ENCODE assay signal across 24 cellular contexts in the genomic region with DNA sequence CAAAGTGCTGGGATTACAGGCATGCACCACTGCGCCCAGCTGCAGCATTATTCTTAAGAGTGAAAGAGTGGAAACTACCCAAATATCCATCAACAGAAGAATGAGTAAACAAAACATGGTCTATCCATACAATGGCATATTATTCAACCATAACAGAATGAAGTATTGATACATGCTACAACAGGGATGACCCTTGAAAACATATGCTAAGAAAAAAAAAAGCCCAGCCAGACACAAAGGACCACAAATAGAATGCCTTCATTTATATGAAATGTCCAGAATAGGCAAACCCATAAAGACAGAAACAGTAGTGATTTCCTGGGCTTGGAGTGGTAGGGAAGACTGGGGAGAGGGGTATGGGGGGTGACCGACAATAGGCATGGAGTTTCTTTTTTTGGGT. TPM values are rescaled to one million over a fixed set of nuclear protein-coding genes. Genes with fewer than 3 reads are reported as not detected.
"Had no signal": no experiment of that assay in that cellular context is flagged by ENCODE, and none has a peak within 500 bp of the region (broad histone marks: within the 10 kb centered on the region; RNA-seq: fewer than 3 reads in every experiment).

No MANE protein-coding gene starts in this region.

- H3K4me3 Mint-ChIP-seq: activated CD4-positive, alpha-beta T cell treated with anti-CD3 and anti-CD28 coated beads, Interleukin-2, amount 10 ng/mL, durations not matched to agents 24 days and 14 days; activated CD8-positive, alpha-beta T cell treated with anti-CD3 and anti-CD28 coated beads for 36 hours; activated T-cell treated with anti-CD3 and anti-CD28 coated beads, Interleukin-2, amount 50 U/mL, for 24 hours had no signal

- H3K4me1 Mint-ChIP-seq: activated CD4-positive, alpha-beta T cell treated with anti-CD3 and anti-CD28 coated beads, Interleukin-2, amount 10 ng/mL, durations not matched to agents 24 days and 14 days had no signal

- H3K27ac ChIP-seq: adrenal gland, body of pancreas, breast epithelium, KMS-11, SJCRH30, SK-N-MC had no signal

- H3K9me3 ChIP-seq: adrenal gland, body of pancreas, breast epithelium, SJCRH30 had no signal

- H3K9ac ChIP-seq: KMS-11 had no signal

- H3K9me3 Mint-ChIP-seq: activated CD8-positive, alpha-beta T cell treated with anti-CD3 and anti-CD28 coated beads for 36 hours had no signal

- H3K4me3 ChIP-seq: adrenal gland, body of pancreas, breast epithelium, SJCRH30, SK-N-MC had no signal

- ATAC-seq: activated CD8-positive, alpha-beta T cell treated with anti-CD3 and anti-CD28 coated beads for 36 hours; activated naive CD4-positive, alpha-beta T cell treated with anti-CD3 and anti-CD28 coated beads, Interleukin-2, amount 50 U/mL, for 72 hours; body of pancreas; Panc1 had no signal

- DNase-seq: activated CD4-positive, alpha-beta T cell treated with anti-CD3 and anti-CD28 coated beads, Interleukin-2, amount 10 ng/mL, durations not matched to agents 24 days and 14 days; activated CD4-positive, alpha-beta T cell treated with anti-CD3 and anti-CD28 coated beads, Interleukin-2, amount 50 U/mL, for 4 hours; activated CD8-positive, alpha-beta T cell treated with anti-CD3 and anti-CD28 coated beads for 36 hours; activated gamma-delta T cell; activated naive CD4-positive, alpha-beta T cell treated with Interleukin-2 at 50 U/mL for 16 hours; activated T-cell treated with anti-CD3 and anti-CD28 coated beads, Interleukin-2, amount 50 U/mL, for 24 hours; adrenal gland; body of pancreas; MM.1S; MV-4-11; NCI-H1092; NCI-H1436 treated with DMSO at 0.1 percent for 48 hours; NCI-H1694 treated with DMSO at 0.1 percent for 48 hours; NCI-H345; NCI-H524 treated with DMSO at 0.1 percent for 48 hours; SJCRH30; T1000 had no signal

- H3K27ac Mint-ChIP-seq: activated CD4-positive, alpha-beta T cell treated with anti-CD3 and anti-CD28 coated beads, Interleukin-2, amount 10 ng/mL, durations not matched to agents 24 days and 14 days; activated CD8-positive, alpha-beta T cell treated with anti-CD3 and anti-CD28 coated beads for 36 hours; activated naive CD4-positive, alpha-beta T cell treated with anti-CD3 and anti-CD28 coated beads, Interleukin-2, amount 50 U/mL, for 72 hours; activated T-cell treated with anti-CD3 and anti-CD28 coated beads, Interleukin-2, amount 50 U/mL, for 24 hours; activated T-helper 2 cell treated with anti-CD3 and anti-CD28 coated beads, Interferon-gamma antibody, Interleukin-2, Interleukin-4, amounts not matched to agents 10 μg/mL and 5 μg/mL and 100 μg/mL, durations not matched to agents 14 hours and 24 hours and 36 hours had no signal

- H3K4me2 ChIP-seq: KMS-11 had no signal

- H3K36me3 ChIP-seq: adrenal gland, breast epithelium, SJCRH30 had no signal

- H3K36me3 Mint-ChIP-seq: activated naive CD4-positive, alpha-beta T cell treated with anti-CD3 and anti-CD28 coated beads, Interleukin-2, amount 50 U/mL, for 72 hours had no signal

- H3K27me3 ChIP-seq: adrenal gland, body of pancreas, breast epithelium, SJCRH30 had no signal

- H3K4me1 ChIP-seq: adrenal gland, body of pancreas, breast epithelium, SJCRH30 had no signal

RNA-seq across cellular contexts. Expression of a gene that starts 7.1 kb away (rescaled TPM):
- total RNA-seq: activated CD8-positive, alpha-beta memory T cell treated with anti-CD3 and anti-CD28 coated beads for 36 hours had no signal
